8 cellular contexts compared by ENCODE assay signal in the genomic region with DNA sequence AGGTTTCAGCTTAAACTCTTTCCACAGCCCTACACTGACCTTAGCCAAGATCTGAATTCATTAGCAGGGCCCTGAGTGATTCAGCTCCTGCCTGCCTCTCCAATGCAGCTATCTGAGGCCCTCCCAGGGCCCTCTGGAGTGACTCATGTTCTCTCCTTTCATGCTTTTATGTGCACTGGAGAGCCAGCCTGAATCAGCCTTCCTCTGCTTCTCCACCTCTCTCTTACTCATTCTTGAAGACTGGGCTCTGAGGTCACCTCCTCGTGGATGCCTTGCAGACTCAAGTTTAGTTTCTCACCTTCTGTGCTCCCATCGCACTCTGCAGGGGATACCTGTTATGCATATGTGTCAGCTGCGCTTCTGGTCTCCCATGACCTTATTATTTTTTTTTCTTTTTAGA. TPM values are rescaled to one million over a fixed set of nuclear protein-coding genes. Genes with fewer than 3 reads are reported as not detected.
DNase-seq lines count a peak whose midpoint lies in the region; ATAC-seq lines count a peak whose summit lies in the region.

No MANE protein-coding gene starts in this region.

- H3K4me1 Mint-ChIP-seq in stimulated activated naive CD8-positive, alpha-beta T cell treated with anti-CD3 and anti-CD28 coated beads, Interleukin-15, Interleukin-2, amounts not matched to agents 100 ng/mL and 50 ng/mL, for 24 hours (ENCODE audit: low read depth) = peaks cover 56% of the 10 kb centered on the region

- no peaks in the 10 kb centered on the region for H3K9me3 Mint-ChIP-seq in stimulated activated naive CD8-positive, alpha-beta T cell treated with anti-CD3 and anti-CD28 coated beads, Interleukin-15, Interleukin-2, amounts not matched to agents 100 ng/mL and 50 ng/mL, for 24 hours

- H3K36me3 Mint-ChIP-seq in stimulated activated naive CD8-positive, alpha-beta T cell treated with anti-CD3 and anti-CD28 coated beads, Interleukin-15, Interleukin-2, amounts not matched to agents 100 ng/mL and 50 ng/mL, for 24 hours (ENCODE audit: low read depth) = no peaks in the 10 kb centered on the region

- H3K27ac Mint-ChIP-seq in stimulated activated naive CD8-positive, alpha-beta T cell treated with anti-CD3 and anti-CD28 coated beads, Interleukin-15, Interleukin-2, amounts not matched to agents 100 ng/mL and 50 ng/mL, for 24 hours = peak overlapping the region; percentile 33

- no peak for ATAC-seq in GM19328 (IDR thresholded peaks at IDR 0.05; ENCODE audit: unreplicated experiment)
- no peak for ATAC-seq in left lobe of liver

- peak; percentile 11 for DNase-seq in activated gamma-delta T cell treated with Interleukin-2 at 50 U/mL for 16 hours
- DNase-seq in activated gamma-delta T cell (lab: John Stamatoyannopoulos, UW) = no peak
- DNase-seq in activated CD8-positive, alpha-beta memory T cell treated with anti-CD3 and anti-CD28 coated beads, Interleukin-2, amount 50 U/mL, for 24 hours (ENCODE audit: extremely low read depth) = peak; percentile 17
- peak; percentile 97 for DNase-seq in glomerular visceral epithelial cell (ENCODE audit: extremely low spot score)
- no peak for DNase-seq in NCI-H2029 (lab: John Stamatoyannopoulos, UW)
- DNase-seq in left lobe of liver (ENCODE audit: low spot score) = no peak

- H3K27me3 Mint-ChIP-seq in stimulated activated naive CD8-positive, alpha-beta T cell treated with anti-CD3 and anti-CD28 coated beads, Interleukin-15, Interleukin-2, amounts not matched to agents 100 ng/mL and 50 ng/mL, for 24 hours = no peaks in the 10 kb centered on the region

- no peak overlapping the region for H3K4me3 Mint-ChIP-seq in stimulated activated naive CD8-positive, alpha-beta T cell treated with anti-CD3 and anti-CD28 coated beads, Interleukin-15, Interleukin-2, amounts not matched to agents 100 ng/mL and 50 ng/mL, for 24 hours

RNA-seq across cellular contexts. Expression of gene OCIAD2, which starts 3.1 kb away (rescaled TPM):
- total RNA-seq in left lobe of liver = 58.0 TPM

Comparison
In these comparisons a context has a peak if more than half of its experiments do, and no peak if none do; other contexts are left out.
1. DNase-seq: peak in activated gamma-delta T cell treated with Interleukin-2 at 50 U/mL for 16 hours (single experiment), activated CD8-positive, alpha-beta memory T cell treated with anti-CD3 and anti-CD28 coated beads, Interleukin-2, amount 50 U/mL, for 24 hours (single experiment) and glomerular visceral epithelial cell (single experiment); none in activated gamma-delta T cell (single experiment), NCI-H2029 (single experiment) and left lobe of liver (single experiment).